Comparison of ENCODE assay signal across 1 cellular context in genomic region chr6:156840136-156840535, GRCh38.
TF ChIP-seq lines count a peak whose summit lies in the region.

No MANE protein-coding gene starts in this region.

TF ChIP-seq in WTC11, 78 proteins besides CTCF, POLR2A, EP300 and RAD21 (continued from another document):
- TF ChIP-seq ZNF219 (CRISPR knock-in tag; IDR thresholded peaks at IDR 0.05; ENCODE audit: borderline replicate concordance) (no peak), MAX (CRISPR knock-in tag; IDR thresholded peaks at IDR 0.05) (no peak), CDX4 (CRISPR knock-in tag; IDR thresholded peaks at IDR 0.05; ENCODE audit: borderline replicate concordance) (no peak), ZSCAN18 (CRISPR knock-in tag; IDR thresholded peaks at IDR 0.05) (no peak), JAZF1 (CRISPR knock-in tag; IDR thresholded peaks at IDR 0.05) (no peak), SMAD3 (CRISPR knock-in tag; IDR thresholded peaks at IDR 0.05; ENCODE audit: borderline replicate concordance) (no peak), FOXJ3 (CRISPR knock-in tag; IDR thresholded peaks at IDR 0.05; ENCODE audit: borderline replicate concordance) (no peak), ATF2 (CRISPR knock-in tag; IDR thresholded peaks at IDR 0.05; ENCODE audit: borderline replicate concordance, low read depth) (no peak), ZNF281 (CRISPR knock-in tag; IDR thresholded peaks at IDR 0.05) (no peak)
